In the genomic region with DNA sequence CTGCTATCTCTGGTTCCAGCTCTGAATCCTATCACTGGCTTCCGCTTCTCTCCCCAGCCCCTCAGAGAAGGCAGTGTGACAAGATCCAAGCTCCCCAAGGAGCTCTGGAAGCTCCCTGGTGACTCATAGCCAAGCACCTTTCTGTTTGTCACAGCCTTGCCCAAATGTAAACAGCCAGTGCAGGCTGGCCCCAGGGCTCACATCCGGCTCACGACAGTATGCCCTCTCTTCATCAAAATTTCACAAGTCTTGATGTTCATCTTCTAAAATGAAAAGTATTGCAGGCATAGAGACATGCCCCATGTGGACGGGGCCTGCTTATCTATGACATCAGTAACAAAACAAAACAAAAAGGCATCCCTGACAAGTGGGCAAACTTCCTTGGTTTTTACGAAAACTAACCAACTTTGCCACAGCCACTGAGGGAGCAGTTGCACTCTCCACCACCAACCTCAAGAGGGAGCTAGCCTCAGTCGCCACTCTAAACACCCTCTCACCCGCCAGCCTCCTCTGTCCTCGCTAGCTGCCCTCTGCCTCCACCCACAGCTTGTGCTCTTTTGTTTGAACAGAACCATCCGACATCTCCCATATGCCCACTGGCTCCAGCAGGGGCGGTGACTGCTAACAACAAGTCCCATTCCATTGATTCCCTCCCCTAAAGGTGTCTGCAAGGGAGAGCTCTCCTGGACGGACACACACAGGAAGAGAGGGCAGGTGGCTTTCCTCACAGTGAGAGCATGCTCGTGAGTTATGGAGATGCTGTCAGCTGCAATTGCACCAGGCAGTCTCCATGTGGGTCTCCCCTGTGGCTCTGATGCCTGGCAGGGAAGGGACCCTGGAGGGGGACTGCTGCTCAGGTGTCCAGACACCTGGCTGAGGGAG, we compare ENCODE assay signal across 9 cellular contexts.
DNase-seq lines count a peak whose midpoint lies in the region; ATAC-seq and TF ChIP-seq lines count a peak whose summit lies in the region.
"Had no signal": no experiment of that assay in that cellular context is flagged by ENCODE, and none has a peak within 500 bp of the region (broad histone marks: within the 10 kb centered on the region; RNA-seq: fewer than 3 reads in every experiment).

No MANE protein-coding gene starts in this region.

- no peak for DNase-seq in BE2C
- peak; percentile 29 for DNase-seq in HPDE6-E6E7 (ENCODE audit: extremely low spot score)
- peak; percentile 55 for DNase-seq in WTC11 (ENCODE audit: low spot score)
- DNase-seq in kidney epithelial cell (ENCODE audit: low read depth), result no peak
- DNase-seq in effector CD8-positive, alpha-beta T cell (lab: John Stamatoyannopoulos, UW), result no peak
- DNase-seq in activated CD8-positive, alpha-beta memory T cell treated with anti-CD3 and anti-CD28 coated beads for 24 hours, result no peak
- DNase-seq in middle frontal gyrus (ENCODE audit: extremely low spot score, low spot score), result no peak
- DNase-seq: NCI-H1436 had no signal

- H3K27me3 ChIP-seq in BE2C, result no peaks in the 10 kb centered on the region
- no peaks in the 10 kb centered on the region for H3K27me3 ChIP-seq in kidney epithelial cell (ENCODE audit: control insufficient read depth, insufficient read depth, low read length)

- ATAC-seq in WTC11 (peak; percentile 92), GM21390 (IDR thresholded peaks at IDR 0.05; ENCODE audit: unreplicated experiment) (no peak)

- peak; percentile 31 for TF ChIP-seq CTCF in BE2C (IDR thresholded peaks at IDR 0.05; ENCODE audit: low read depth, low read length)
- peak; percentile 39 for TF ChIP-seq CTCF in WTC11 (IDR thresholded peaks at IDR 0.05)
- TF ChIP-seq CTCF in kidney epithelial cell (IDR thresholded peaks at IDR 0.05; ENCODE audit: insufficient read depth, low read length, poor library complexity, severe bottlenecking), result peak; percentile 14

- H3K4me1 Mint-ChIP-seq in WTC11, result peaks cover 23% of the 10 kb centered on the region

- POLR2A ChIA-PET in WTC11 (lab: Charles Lee), result interaction anchor here (0.9 kb wide), 1 partner anchor 21 kb away, joined by 3 read pairs; no protein-coding TSS in a partner anchor

- H3K4me1 ChIP-seq in BE2C, result no peaks in the 10 kb centered on the region

- no peaks in the 10 kb centered on the region for H3K9me3 Mint-ChIP-seq in WTC11

- H3K27me3 Mint-ChIP-seq in WTC11 (ENCODE audit: low read depth), result no peaks in the 10 kb centered on the region; the same call in 1 of the 2 replicates

- H3K36me3 ChIP-seq in BE2C (no peaks in the 10 kb centered on the region), kidney epithelial cell (ENCODE audit: control insufficient read depth, insufficient read depth, low read length) (no peaks in the 10 kb centered on the region)

- no peaks in the 10 kb centered on the region for H3K36me3 Mint-ChIP-seq in WTC11

- CTCF ChIA-PET in WTC11 (lab: Charles Lee), result interaction anchor here (0.5 to 8.8 kb wide), 38 partner anchors 8 to 713 kb away, joined by 3 to 132 read pairs (median 4); no protein-coding TSS in a partner anchor

- H3K9me3 ChIP-seq in BE2C, result no peaks in the 10 kb centered on the region

- H3K27ac Mint-ChIP-seq in WTC11, result peak overlapping the region; percentile 50

- H3K4me3 ChIP-seq in BE2C (ENCODE audit: low read depth, low read length) (no peak overlapping the region), kidney epithelial cell (ENCODE audit: low read depth, low read length) (no peak overlapping the region)

- no peak overlapping the region for H3K4me3 Mint-ChIP-seq in WTC11

TF ChIP-seq in WTC11, 78 proteins besides CTCF, POLR2A, EP300 and RAD21:
- TF ChIP-seq GABPB1 (CRISPR knock-in tag; IDR thresholded peaks at IDR 0.05) (0 out of 2 replicates have a peak, but pooled peaks have one; percentile 30), ZNF138 (CRISPR knock-in tag; conservative IDR thresholded peaks at IDR 0.05) (0 out of 2 replicates have a peak, but pooled peaks have one; percentile 39), FOXJ3 (CRISPR knock-in tag; IDR thresholded peaks at IDR 0.05; ENCODE audit: borderline replicate concordance) (no peak), ZNF232 (CRISPR knock-in tag; IDR thresholded peaks at IDR 0.05) (no peak)
- TF ChIP-seq, protein P1, sequence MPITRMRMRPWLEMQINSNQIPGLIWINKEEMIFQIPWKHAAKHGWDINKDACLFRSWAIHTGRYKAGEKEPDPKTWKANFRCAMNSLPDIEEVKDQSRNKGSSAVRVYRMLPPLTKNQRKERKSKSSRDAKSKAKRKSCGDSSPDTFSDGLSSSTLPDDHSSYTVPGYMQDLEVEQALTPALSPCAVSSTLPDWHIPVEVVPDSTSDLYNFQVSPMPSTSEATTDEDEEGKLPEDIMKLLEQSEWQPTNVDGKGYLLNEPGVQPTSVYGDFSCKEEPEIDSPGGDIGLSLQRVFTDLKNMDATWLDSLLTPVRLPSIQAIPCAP (CRISPR knock-in tag; IDR thresholded peaks at IDR 0.05), result peak; percentile 65; the same call in 1 of the 2 replicates

Comparison
In these comparisons a context has a peak if more than half of its experiments do, and no peak if none do; other contexts are left out.
1. DNase-seq: peak in HPDE6-E6E7 (single experiment) and WTC11 (single experiment); none in BE2C (single experiment), kidney epithelial cell (single experiment), effector CD8-positive, alpha-beta T cell (single experiment), activated CD8-positive, alpha-beta memory T cell treated with anti-CD3 and anti-CD28 coated beads for 24 hours (single experiment) and middle frontal gyrus (single experiment).
2. Peak in every context shown above with its lines, with median percentiles within 50 percentile points of each other: CTCF ChIP-seq.